1 cellular context compared by ENCODE assay signal in genomic region chr1:145885738-145886287, GRCh38.
TF ChIP-seq lines count a peak whose summit lies in the region.

Gene ANKRD35 (minus strand): TSS chr1:145885866. CDS start chr1:145885758, 108 bp downstream.

TF ChIP-seq in GM23338, 12 proteins besides CTCF, POLR2A, EP300 and RAD21 (continued from another document):
- TF ChIP-seq ZNF462 (CRISPR knock-in tag; IDR thresholded peaks at IDR 0.05) (no peak), EZH2 (IDR thresholded peaks at IDR 0.05; ENCODE audit: low read depth, unreplicated experiment) (no peak), EZH2phosphoT487 (IDR thresholded peaks at IDR 0.05; ENCODE audit: unreplicated experiment) (no peak), REST (IDR thresholded peaks at IDR 0.05; ENCODE audit: unreplicated experiment) (no peak), POLR2AphosphoS5 (IDR thresholded peaks at IDR 0.05; ENCODE audit: low read depth) (no peak), JUNB (IDR thresholded peaks at IDR 0.05; ENCODE audit: unreplicated experiment) (no peak), ZNF114 (CRISPR knock-in tag; IDR thresholded peaks at IDR 0.05) (no peak), ZNF331 (CRISPR knock-in tag; IDR thresholded peaks at IDR 0.05; ENCODE audit: low read depth) (no peak)
